Comparison of ENCODE assay signal across 1 cellular context in genomic region chr22:25935266-25936058, GRCh38.
TF ChIP-seq lines count a peak whose summit lies in the region.

No MANE protein-coding gene starts in this region.

TF ChIP-seq in GM23338, 12 proteins besides CTCF, POLR2A, EP300 and RAD21 (continued from another document):
- no peak for TF ChIP-seq ZNF462 (CRISPR knock-in tag; IDR thresholded peaks at IDR 0.05)
